Comparison of ENCODE assay signal across 8 cellular contexts in genomic region chr19:32674959-32675719, GRCh38. TPM values are rescaled to one million over a fixed set of nuclear protein-coding genes. Genes with fewer than 3 reads are reported as not detected.
A peak's percentile ranks its signal among the peaks of the same experiment; 100 is the strongest.
DNase-seq lines count a peak whose midpoint lies in the region; ATAC-seq and TF ChIP-seq lines count a peak whose summit lies in the region.

Gene ANKRD27 (minus strand): TSS chr19:32675180. CDS start chr19:32659015, 16,165 bp downstream.

- CTCF ChIA-PET in naive thymus-derived CD4-positive, alpha-beta T cell (lab: Charles Lee): interaction anchor here (1.2 kb wide), 1 partner anchor 16 kb away, joined by 4 read pairs; the partner anchor contains the start of gene NUDT19

- peaks cover 13% of the 10 kb centered on the region; the same call in 1 of the 2 replicates for H3K36me3 ChIP-seq in DOHH2 (ENCODE audit: control insufficient read depth, low read length)
- H3K36me3 ChIP-seq in GM23248 (ENCODE audit: low read depth): no peaks in the 10 kb centered on the region
- H3K36me3 ChIP-seq in naive thymus-derived CD4-positive, alpha-beta T cell (ENCODE audit: control insufficient read depth in 2 of 3, insufficient read depth in 3 of 3, low read length in 3 of 3): no peaks in the 10 kb centered on the region

- peak; percentile 99 for DNase-seq in GM23248
- DNase-seq in Kasumi-1 (lab: John Stamatoyannopoulos, UW): peak; percentile 96 to 98
- DNase-seq in RPMI7951 (ENCODE audit: low read depth): peak; percentile 97
- DNase-seq in activated T-helper 1 cell treated with anti-CD3 and anti-CD28 coated beads, Interleukin-12 subunit alpha, Interleukin-12 subunit beta, Interleukin-2, Interleukin-4 antibody, amounts not matched to agents 30 ng/mL and 10 ng/mL and 1 ng/mL, durations not matched to agents 14 hours and 24 hours and 36 hours (ENCODE audit: low spot score): peak; percentile 98
- peak; percentile 96 for DNase-seq in fibroblast of gingiva (ENCODE audit: low read depth)
- DNase-seq in naive thymus-derived CD4-positive, alpha-beta T cell: peak; percentile 96 to 100 (median 98)
- peak; percentile 97 for DNase-seq in stimulated activated naive B cell treated with anti-CD40 and anti-IgM and Interleukin-4, amounts not matched to agents 10 μg/mL and 1 μg/mL and 100 μg/mL, for 72 hours

- POLR2A ChIA-PET in naive thymus-derived CD4-positive, alpha-beta T cell (lab: Charles Lee): interaction anchor here (0.5 to 2.2 kb wide), 11 partner anchors 8 to 502 kb away, joined by 3 to 15 read pairs (median 4); partner anchors contain the start of genes DPY19L3 and NUDT19

- peak within 1 kb of the TSS; percentile 91 for H3K4me3 ChIP-seq in DOHH2 (ENCODE audit: low read length)
- H3K4me3 ChIP-seq in GM23248: peak within 1 kb of the TSS; percentile 80
- peak within 1 kb of the TSS; percentile 97 for H3K4me3 ChIP-seq in naive thymus-derived CD4-positive, alpha-beta T cell (ENCODE audit: low read length)

- peak within 1 kb of the TSS; percentile 89 for H3K4me3 Mint-ChIP-seq in activated T-helper 1 cell treated with anti-CD3 and anti-CD28 coated beads, Interleukin-12 subunit alpha, Interleukin-12 subunit beta, Interleukin-2, Interleukin-4 antibody, amounts not matched to agents 30 ng/mL and 10 ng/mL and 1 ng/mL, durations not matched to agents 14 hours and 24 hours and 36 hours
- peak within 1 kb of the TSS; percentile 90 to 98 (median 96) for H3K4me3 Mint-ChIP-seq in naive thymus-derived CD4-positive, alpha-beta T cell
- H3K4me3 Mint-ChIP-seq in stimulated activated naive B cell treated with anti-CD40 and anti-IgM and Interleukin-4, amounts not matched to agents 10 μg/mL and 1 μg/mL and 100 μg/mL, for 72 hours: peak within 1 kb of the TSS; percentile 86 to 93

- H3K79me2 ChIP-seq in DOHH2 (ENCODE audit: control insufficient read depth, low read length) (peaks cover 46% of the 10 kb centered on the region), GM23248 (ENCODE audit: insufficient read depth) (peaks cover 46% of the 10 kb centered on the region)

- H3K9me3 ChIP-seq in DOHH2 (ENCODE audit: control insufficient read depth, insufficient read depth, low read length) (no peaks in the 10 kb centered on the region), GM23248 (ENCODE audit: low read depth) (no peaks in the 10 kb centered on the region)
- H3K9me3 ChIP-seq in naive thymus-derived CD4-positive, alpha-beta T cell (ENCODE audit: control insufficient read depth in 2 of 3, low read length in 3 of 3): no peaks in the 10 kb centered on the region

- peaks cover 23% of the 10 kb centered on the region for H3K4me1 ChIP-seq in DOHH2 (ENCODE audit: control insufficient read depth, low read length)
- peaks cover 18% of the 10 kb centered on the region for H3K4me1 ChIP-seq in GM23248 (ENCODE audit: insufficient read depth)
- peaks cover 10 to 14% of the 10 kb centered on the region in 2 donors for H3K4me1 ChIP-seq in naive thymus-derived CD4-positive, alpha-beta T cell (ENCODE audit: control insufficient read depth in 2 of 2, insufficient read depth in 2 of 2, low read length in 2 of 2)

- H3F3A ChIP-seq in DOHH2 (ENCODE audit: control insufficient read depth, insufficient read depth) (no peaks in the 10 kb centered on the region), GM23248 (ENCODE audit: insufficient read depth) (no peaks in the 10 kb centered on the region)

- H2AFZ ChIP-seq in GM23248: peak within 1 kb of the TSS; percentile 94

- H3K27ac ChIP-seq in DOHH2 (ENCODE audit: low read depth, low read length) (no peak within 1 kb of the TSS; the same call in 1 of the 2 replicates), GM23248 (peak within 1 kb of the TSS; percentile 45; the same call in 1 of the 2 replicates)
- H3K27ac ChIP-seq in naive thymus-derived CD4-positive, alpha-beta T cell (ENCODE audit: low read depth, low read length): peak within 1 kb of the TSS; percentile 67

- H3K36me3 Mint-ChIP-seq in activated T-helper 1 cell treated with anti-CD3 and anti-CD28 coated beads, Interleukin-12 subunit alpha, Interleukin-12 subunit beta, Interleukin-2, Interleukin-4 antibody, amounts not matched to agents 30 ng/mL and 10 ng/mL and 1 ng/mL, durations not matched to agents 14 hours and 24 hours and 36 hours (ENCODE audit: low read depth): no peaks in the 10 kb centered on the region
- peaks cover 0 to 2% (median 0%) of the 10 kb centered on the region in 5 donors for H3K36me3 Mint-ChIP-seq in naive thymus-derived CD4-positive, alpha-beta T cell
- H3K36me3 Mint-ChIP-seq in stimulated activated naive B cell treated with anti-CD40 and anti-IgM and Interleukin-4, amounts not matched to agents 10 μg/mL and 1 μg/mL and 100 μg/mL, for 72 hours: peaks cover 0 to 3% of the 10 kb centered on the region in 2 donors

- peak within 1 kb of the TSS; percentile 80 for H3K9ac ChIP-seq in GM23248

- peak; percentile 96 for ATAC-seq in naive thymus-derived CD4-positive, alpha-beta T cell
- ATAC-seq in stimulated activated naive B cell treated with anti-CD40 and anti-IgM and Interleukin-4, amounts not matched to agents 10 μg/mL and 1 μg/mL and 100 μg/mL, for 72 hours (replicated peaks): peak; percentile 96 to 98

- intact Hi-C loops in activated T-helper 1 cell treated with anti-CD3 and anti-CD28 coated beads, Interleukin-12 subunit alpha, Interleukin-12 subunit beta, Interleukin-2, Interleukin-4 antibody, amounts not matched to agents 30 ng/mL and 10 ng/mL and 1 ng/mL, durations not matched to agents 14 hours and 24 hours and 36 hours (cut with micrococcal nuclease): loop anchor here (1.0 to 5.0 kb wide), 8 partner anchors 16 to 627 kb away; partner anchors contain the start of genes CEBPA, DPY19L3, FAAP24 and GPATCH1
- intact Hi-C loops in naive thymus-derived CD4-positive, alpha-beta T cell (cut with micrococcal nuclease): loop anchor here (1.0 to 10.0 kb wide), 16 partner anchors 16 to 700 kb away; partner anchors contain the start of genes CEBPG (in 2 of the 2), DPY19L3 (in 2 of the 2), FAAP24 (in 2 of the 2) and NUDT19 (in 2 of the 2)

- H3K4me2 ChIP-seq in DOHH2 (ENCODE audit: low read length) (peak within 1 kb of the TSS; percentile 97), GM23248 (ENCODE audit: unreplicated experiment) (peak within 1 kb of the TSS; percentile 94)

- H3K27me3 Mint-ChIP-seq in activated T-helper 1 cell treated with anti-CD3 and anti-CD28 coated beads, Interleukin-12 subunit alpha, Interleukin-12 subunit beta, Interleukin-2, Interleukin-4 antibody, amounts not matched to agents 30 ng/mL and 10 ng/mL and 1 ng/mL, durations not matched to agents 14 hours and 24 hours and 36 hours (ENCODE audit: insufficient read depth): peaks cover 31% of the 10 kb centered on the region
- peaks cover 6 to 35% (median 8%) of the 10 kb centered on the region in 5 donors for H3K27me3 Mint-ChIP-seq in naive thymus-derived CD4-positive, alpha-beta T cell
- peaks cover 13 to 24% of the 10 kb centered on the region in 2 donors for H3K27me3 Mint-ChIP-seq in stimulated activated naive B cell treated with anti-CD40 and anti-IgM and Interleukin-4, amounts not matched to agents 10 μg/mL and 1 μg/mL and 100 μg/mL, for 72 hours

- H4K20me1 ChIP-seq in DOHH2 (ENCODE audit: control insufficient read depth, insufficient read depth, low read depth, low read length) (peaks cover 17% of the 10 kb centered on the region), GM23248 (ENCODE audit: insufficient read depth) (no peaks in the 10 kb centered on the region; the same call in 1 of the 2 replicates)

- WGBS in GM23248 (ENCODE audit: low coverage in 1 of 2, low lambda C conversion rate in 2 of 2, missing lambda C conversion rate in 2 of 2), 2 experiments: 1 to 3% methylated on average over 39 to 69 of the region's 71 CpGs

- H3K27me3 ChIP-seq in DOHH2 (ENCODE audit: control insufficient read depth, low read length): no peaks in the 10 kb centered on the region
- H3K27me3 ChIP-seq in GM23248 (replicated peaks; ENCODE audit: insufficient read depth): peaks cover 19% of the 10 kb centered on the region
- no peaks in the 10 kb centered on the region for H3K27me3 ChIP-seq in naive thymus-derived CD4-positive, alpha-beta T cell (ENCODE audit: control insufficient read depth in 2 of 2, insufficient read depth in 2 of 2, low read length in 2 of 2)

- H3K4me1 Mint-ChIP-seq in activated T-helper 1 cell treated with anti-CD3 and anti-CD28 coated beads, Interleukin-12 subunit alpha, Interleukin-12 subunit beta, Interleukin-2, Interleukin-4 antibody, amounts not matched to agents 30 ng/mL and 10 ng/mL and 1 ng/mL, durations not matched to agents 14 hours and 24 hours and 36 hours (ENCODE audit: low read depth): peaks cover 28% of the 10 kb centered on the region
- H3K4me1 Mint-ChIP-seq in naive thymus-derived CD4-positive, alpha-beta T cell: peaks cover 25 to 44% (median 36%) of the 10 kb centered on the region in 7 donors
- H3K4me1 Mint-ChIP-seq in stimulated activated naive B cell treated with anti-CD40 and anti-IgM and Interleukin-4, amounts not matched to agents 10 μg/mL and 1 μg/mL and 100 μg/mL, for 72 hours: peaks cover 16 to 49% of the 10 kb centered on the region in 2 donors

- no peaks in the 10 kb centered on the region for H3K9me3 Mint-ChIP-seq in activated T-helper 1 cell treated with anti-CD3 and anti-CD28 coated beads, Interleukin-12 subunit alpha, Interleukin-12 subunit beta, Interleukin-2, Interleukin-4 antibody, amounts not matched to agents 30 ng/mL and 10 ng/mL and 1 ng/mL, durations not matched to agents 14 hours and 24 hours and 36 hours
- H3K9me3 Mint-ChIP-seq in naive thymus-derived CD4-positive, alpha-beta T cell: no peaks in the 10 kb centered on the region
- no peaks in the 10 kb centered on the region for H3K9me3 Mint-ChIP-seq in stimulated activated naive B cell treated with anti-CD40 and anti-IgM and Interleukin-4, amounts not matched to agents 10 μg/mL and 1 μg/mL and 100 μg/mL, for 72 hours

- no peak for TF ChIP-seq CTCF in DOHH2 (IDR thresholded peaks at IDR 0.05; ENCODE audit: low read depth, low read length, poor library complexity, severe bottlenecking)

- in situ Hi-C loops in GM23248 (cut with MboI): no loop called here

- H3K27ac Mint-ChIP-seq in activated T-helper 1 cell treated with anti-CD3 and anti-CD28 coated beads, Interleukin-12 subunit alpha, Interleukin-12 subunit beta, Interleukin-2, Interleukin-4 antibody, amounts not matched to agents 30 ng/mL and 10 ng/mL and 1 ng/mL, durations not matched to agents 14 hours and 24 hours and 36 hours: peak within 1 kb of the TSS; percentile 89
- H3K27ac Mint-ChIP-seq in naive thymus-derived CD4-positive, alpha-beta T cell: peak within 1 kb of the TSS; percentile 70 to 90 (median 83)
- H3K27ac Mint-ChIP-seq in stimulated activated naive B cell treated with anti-CD40 and anti-IgM and Interleukin-4, amounts not matched to agents 10 μg/mL and 1 μg/mL and 100 μg/mL, for 72 hours: peak within 1 kb of the TSS; percentile 94

- no peaks in the 10 kb centered on the region for H3K9me2 ChIP-seq in DOHH2 (replicated peaks; ENCODE audit: control insufficient read depth, low read length)
- no peaks in the 10 kb centered on the region for H3K9me2 ChIP-seq in GM23248 (ENCODE audit: insufficient read depth)

RNA-seq across cellular contexts. Expression of gene ANKRD27, which starts in this region (rescaled TPM):
- total RNA-seq in GM23248 (2014; rRNA removed; shearing (Covaris generic)): 19.0 and 27.5 TPM in 2 replicates
- 16.5 and 17.9 TPM in 2 replicates for polyA plus RNA-seq in GM23248 (2016; fragmentation: Nextera tagmentation; extraction: Ambion mirVana)
- total RNA-seq in RPMI7951 (2014; rRNA removed; shearing (Covaris generic)): 25.8 and 35.4 TPM in 2 replicates
- total RNA-seq in activated T-helper 1 cell treated with anti-CD3 and anti-CD28 coated beads, Interleukin-12 subunit alpha, Interleukin-12 subunit beta, Interleukin-2, Interleukin-4 antibody, amounts not matched to agents 30 ng/mL and 10 ng/mL and 1 ng/mL, durations not matched to agents 14 hours and 24 hours and 36 hours: 28.2 and 28.7 TPM in 2 replicates
- 10 to 100 TPM; 23.6 to 44.9 (median 41.2) TPM for total RNA-seq in naive thymus-derived CD4-positive, alpha-beta T cell
- polyA plus RNA-seq in naive thymus-derived CD4-positive, alpha-beta T cell: 10 to 100 TPM; 12.3 to 20.4 TPM
